Comparison of ENCODE assay signal across 1 cellular context in genomic region chr12:59155448-59155847, GRCh38.
TF ChIP-seq lines count a peak whose summit lies in the region.

No MANE protein-coding gene starts in this region.

TF ChIP-seq in H1, 55 proteins besides CTCF, POLR2A, EP300 and RAD21 (continued from another document):
- TF ChIP-seq CHD7 (IDR thresholded peaks at IDR 0.05; ENCODE audit: insufficient replicate concordance, low read length): no peak
